In the genomic region with DNA sequence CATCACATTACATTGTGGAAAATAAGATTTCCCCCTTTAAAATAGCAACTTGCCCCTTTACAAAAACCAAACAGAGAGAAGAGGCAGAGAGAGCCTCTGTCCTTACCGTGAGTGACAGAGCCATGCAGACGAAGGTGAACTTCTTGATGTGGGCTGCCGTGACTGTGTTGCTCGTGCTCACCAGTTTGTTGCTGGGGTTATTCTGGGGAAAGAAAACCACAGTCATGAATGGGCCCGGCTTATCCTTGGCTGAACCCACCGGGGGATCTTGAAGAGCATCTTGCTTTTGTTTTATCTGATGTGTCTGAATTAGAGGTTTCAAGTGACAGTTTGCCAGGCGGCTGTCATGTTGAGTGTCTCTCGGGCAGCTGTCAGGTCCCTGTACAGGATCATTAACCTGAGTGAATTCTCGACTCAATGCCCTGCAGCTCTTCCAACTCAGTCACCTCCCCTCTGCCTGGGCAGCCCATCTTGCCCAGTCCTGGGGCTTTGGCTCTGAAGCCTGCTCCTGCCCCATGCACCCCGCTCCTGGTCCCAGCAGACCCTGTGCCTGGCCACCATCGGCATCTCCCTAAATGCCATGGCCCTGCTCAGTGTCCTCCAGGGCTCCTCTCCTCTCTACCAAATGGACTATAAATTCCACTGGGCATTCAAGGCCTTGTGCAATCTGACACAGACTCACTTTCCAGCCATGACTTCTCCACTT, we compare ENCODE assay signal across 10 cellular contexts.
A peak's percentile ranks its signal among the peaks of the same experiment; 100 is the strongest.
DNase-seq lines count a peak whose midpoint lies in the region.
"Had no signal": no experiment of that assay in that cellular context is flagged by ENCODE, and none has a peak within 500 bp of the region (broad histone marks: within the 10 kb centered on the region; RNA-seq: fewer than 3 reads in every experiment).

No MANE protein-coding gene starts in this region.

- DNase-seq in COLO668 (lab: John Stamatoyannopoulos, UW; ENCODE audit: unreplicated experiment) (peak; percentile 60), NCI-H146 treated with DMSO at 0.1 percent for 48 hours (lab: John Stamatoyannopoulos, UW; ENCODE audit: unreplicated experiment) (peak; percentile 71), SK-N-DZ (ENCODE audit: low spot score) (peak; percentile 79), left kidney (ENCODE audit: low read depth, low spot score) (peak; percentile 91), head of caudate nucleus (no peak), KG1 (lab: John Stamatoyannopoulos, UW) (no peak), DMS53 treated with DMSO at 0.1 percent for 48 hours (lab: John Stamatoyannopoulos, UW; ENCODE audit: unreplicated experiment) (no peak)
- DNase-seq: Calu3, heart left ventricle, occipital lobe had no signal

- intact Hi-C loops in head of caudate nucleus (cut with DNase I) = no loop called here

Comparison
In these comparisons a context has a peak if more than half of its experiments do, and no peak if none do; other contexts are left out.
1. DNase-seq: peak in COLO668 (single experiment), NCI-H146 treated with DMSO at 0.1 percent for 48 hours (single experiment), SK-N-DZ (single experiment) and left kidney (single experiment); none in head of caudate nucleus (0 of 42), KG1 (single experiment) and DMS53 treated with DMSO at 0.1 percent for 48 hours (single experiment).